13 cellular contexts compared by ENCODE assay signal in genomic region chr1:186330758-186331157, GRCh38. TPM values are rescaled to one million over a fixed set of nuclear protein-coding genes. Genes with fewer than 3 reads are reported as not detected.
DNase-seq lines count a peak whose midpoint lies in the region; ATAC-seq and TF ChIP-seq lines count a peak whose summit lies in the region.
"Had no signal": no experiment of that assay in that cellular context is flagged by ENCODE, and none has a peak within 500 bp of the region (broad histone marks: within the 10 kb centered on the region; RNA-seq: fewer than 3 reads in every experiment).

No MANE protein-coding gene starts in this region.

- intact Hi-C loops in ascending aorta (cut with DNase I) = loop anchor here (10.0 kb wide), 2 partner anchors 74 to 1616 kb away; no protein-coding TSS in a partner anchor

- no peak for DNase-seq in HFF-Myc (ENCODE audit: extremely low read depth, low read depth)
- no peak for DNase-seq in ascending aorta (ENCODE audit: low spot score in 2 of 2)
- no peak for DNase-seq in kidney epithelial cell (ENCODE audit: low read depth)
- no peak for DNase-seq in NCI-H524 (lab: John Stamatoyannopoulos, UW)
- no peak for DNase-seq in stimulated activated CD4-positive, alpha-beta T cell treated with anti-CD3 and anti-CD28 coated beads, Interleukin-4, amount 100 ng/mL, for 1 hour
- DNase-seq: body of pancreas; NCI-H2171 treated with DMSO at 0.1 percent for 48 hours; stimulated activated CD4-positive, alpha-beta T cell treated with anti-CD3 and anti-CD28 coated beads, Interleukin-12 subunit alpha, Interleukin-12 subunit beta, amount 100 ng/mL, for 4 hours; stimulated activated naive CD8-positive, alpha-beta T cell treated with anti-CD3 and anti-CD28 coated beads, Interleukin-15, Interleukin-2, amounts not matched to agents 100 U/mL and 50 U/mL, for 24 hours had no signal

- H3K9me3 ChIP-seq in ascending aorta = no peaks in the 10 kb centered on the region
- H3K9me3 ChIP-seq: body of pancreas, gastroesophageal sphincter had no signal

- H3K4me3 ChIP-seq in HFF-Myc (replicated peaks; ENCODE audit: low read depth, low read length) (no peak overlapping the region), ascending aorta (no peak overlapping the region), kidney epithelial cell (ENCODE audit: low read depth, low read length) (no peak overlapping the region)
- H3K4me3 ChIP-seq: body of pancreas, gastroesophageal sphincter had no signal

- H3K27me3 ChIP-seq in ascending aorta = no peaks in the 10 kb centered on the region
- no peaks in the 10 kb centered on the region for H3K27me3 ChIP-seq in kidney epithelial cell (ENCODE audit: control insufficient read depth, insufficient read depth, low read length)
- H3K27me3 ChIP-seq: body of pancreas, gastroesophageal sphincter had no signal

- no peaks in the 10 kb centered on the region for H3K4me1 ChIP-seq in ascending aorta
- H3K4me1 ChIP-seq: body of pancreas, gastroesophageal sphincter had no signal

- H3K27ac ChIP-seq in C4-2B (no peak overlapping the region), ascending aorta (no peak overlapping the region)
- H3K27ac ChIP-seq: body of pancreas, gastroesophageal sphincter had no signal

- TF ChIP-seq CTCF in C4-2B (conservative IDR thresholded peaks at IDR 0.05) (peak; percentile 46), HFF-Myc (IDR thresholded peaks at IDR 0.05; ENCODE audit: low read depth, low read length, missing control alignments) (peak; percentile 40), ascending aorta (IDR thresholded peaks at IDR 0.05) (peak in 2 of 3 experiments; percentile 14 to 22), kidney epithelial cell (IDR thresholded peaks at IDR 0.05; ENCODE audit: insufficient read depth, low read length, poor library complexity, severe bottlenecking) (peak; percentile 36)

- H3K36me3 ChIP-seq in ascending aorta (peaks cover 72 to 88% of the 10 kb centered on the region in 2 donors), kidney epithelial cell (ENCODE audit: control insufficient read depth, insufficient read depth, low read length) (peaks cover 1% of the 10 kb centered on the region)

- ATAC-seq in HG03135 (IDR thresholded peaks at IDR 0.05; ENCODE audit: unreplicated experiment) = no peak
- no peak for ATAC-seq in GM19452 (IDR thresholded peaks at IDR 0.05; ENCODE audit: unreplicated experiment)
- ATAC-seq: body of pancreas; gastroesophageal sphincter; stimulated activated naive CD8-positive, alpha-beta T cell treated with anti-CD3 and anti-CD28 coated beads, Interleukin-15, Interleukin-2, amounts not matched to agents 100 U/mL and 50 U/mL, for 24 hours had no signal

RNA-seq across cellular contexts. Expression of gene PRG4, which starts 34.7 kb away (rescaled TPM):
- 8.1 TPM for total RNA-seq in ascending aorta
- not detected in 2 replicates for total RNA-seq in kidney epithelial cell

RNA-seq across cellular contexts. Expression of gene TPR, which starts 44.3 kb away (rescaled TPM):
- 35.7 TPM for total RNA-seq in ascending aorta
- 43.1 and 77.8 TPM in 2 replicates for total RNA-seq in kidney epithelial cell

RNA-seq across cellular contexts. Expression of gene ODR4, which starts 44.9 kb away (rescaled TPM):
- 5.5 TPM for total RNA-seq in ascending aorta
- 13.2 and 24.8 TPM in 2 replicates for total RNA-seq in kidney epithelial cell
